Comparison of ENCODE assay signal across 18 cellular contexts in genomic region chr11:30521297-30522071, GRCh38.
A peak's percentile ranks its signal among the peaks of the same experiment; 100 is the strongest.
DNase-seq lines count a peak whose midpoint lies in the region; ATAC-seq, FAIRE-seq and TF ChIP-seq lines count a peak whose summit lies in the region.
"Had no signal": no experiment of that assay in that cellular context is flagged by ENCODE, and none has a peak within 500 bp of the region (broad histone marks: within the 10 kb centered on the region; RNA-seq: fewer than 3 reads in every experiment).

No MANE protein-coding gene starts in this region.

- intact Hi-C loops in K562 (cut with micrococcal nuclease): no loop called here
- intact Hi-C loops in left colon (cut with DNase I, micrococcal nuclease): no loop called here

- H3K4me2 ChIP-seq in K562 (ENCODE audit: insufficient read depth, low read length): no peak overlapping the region
- H3K4me2 ChIP-seq: A549 had no signal

- no peaks in the 10 kb centered on the region for H3K27me3 ChIP-seq in K562 (ENCODE audit: control insufficient read depth in 2 of 2, insufficient read depth in 2 of 2, low read length in 2 of 2)
- H3K27me3 ChIP-seq: BE2C had no signal

- H2AFZ ChIP-seq in K562 (ENCODE audit: low read depth, low read length): no peak overlapping the region

- TF ChIP-seq CTCF in K562 (IDR thresholded peaks at IDR 0.05 in 2 of 3, conservative IDR thresholded peaks at IDR 0.05 in 1 of 3; ENCODE audit: insufficient read depth in 2 of 3, low read depth in 1 of 3, low read length in 3 of 3) (no peak), endothelial cell (IDR thresholded peaks at IDR 0.05; ENCODE audit: unreplicated experiment) (no peak)

- CTCF ChIA-PET in K562 (lab: Yijun Ruan, JAX; ENCODE audit: low intra/inter-chr PET ratio): no interaction called here
- CTCF ChIA-PET in activated CD8-positive, alpha-beta T cell treated with anti-CD3 and anti-CD28 coated beads, Interleukin-2, amount 10 ng/mL, durations not matched to agents 7 days and 5 days (lab: Charles Lee): no interaction called here

- no peaks in the 10 kb centered on the region for H3K36me3 Mint-ChIP-seq in activated CD8-positive, alpha-beta T cell treated with anti-CD3 and anti-CD28 coated beads, Interleukin-2, amount 10 ng/mL, durations not matched to agents 7 days and 5 days (ENCODE audit: low read depth)
- peaks cover 9% of the 10 kb centered on the region for H3K36me3 Mint-ChIP-seq in endothelial cell (ENCODE audit: low read depth, unreplicated experiment)
- H3K36me3 Mint-ChIP-seq: CD4-positive, alpha-beta memory T cell had no signal

- H3K4me1 ChIP-seq in K562 (replicated peaks in 1 of 2; ENCODE audit: control insufficient read depth in 2 of 2, insufficient read depth in 2 of 2, low read length in 2 of 2): no peaks in the 10 kb centered on the region
- H3K4me1 ChIP-seq: A549, BE2C had no signal

- no peaks in the 10 kb centered on the region for H3K27me3 Mint-ChIP-seq in activated CD8-positive, alpha-beta T cell treated with anti-CD3 and anti-CD28 coated beads, Interleukin-2, amount 10 ng/mL, durations not matched to agents 7 days and 5 days (ENCODE audit: low read depth)
- H3K27me3 Mint-ChIP-seq in endothelial cell (ENCODE audit: unreplicated experiment): no peaks in the 10 kb centered on the region

- no peak for FAIRE-seq in K562 (lab: Jason Lieb, UNC)
- FAIRE-seq: A549, GM12892, GM19239, HTR-8/SVneo had no signal

- H3K4me3 Mint-ChIP-seq in activated CD8-positive, alpha-beta T cell treated with anti-CD3 and anti-CD28 coated beads, Interleukin-2, amount 10 ng/mL, durations not matched to agents 7 days and 5 days: no peak overlapping the region
- no peak overlapping the region for H3K4me3 Mint-ChIP-seq in endothelial cell (ENCODE audit: unreplicated experiment)
- H3K4me3 Mint-ChIP-seq: CD4-positive, alpha-beta memory T cell; H9 had no signal

- TF ChIP-seq RAD21 in K562 (CRISPR knock-in tag; conservative IDR thresholded peaks at IDR 0.05 in 1 of 2, IDR thresholded peaks at IDR 0.05 in 1 of 2): no peak

- no peaks in the 10 kb centered on the region for H3K9me3 ChIP-seq in K562 (replicated peaks; ENCODE audit: control insufficient read depth, insufficient read depth, low read depth, low read length)
- H3K9me3 ChIP-seq: A549, BE2C had no signal

- H3K27ac ChIP-seq in K562 (ENCODE audit: extremely low read depth, low read depth, low read length): no peak overlapping the region
- H3K27ac ChIP-seq: A549, C4-2B had no signal

- no peak overlapping the region for H3K27ac Mint-ChIP-seq in activated CD8-positive, alpha-beta T cell treated with anti-CD3 and anti-CD28 coated beads, Interleukin-2, amount 10 ng/mL, durations not matched to agents 7 days and 5 days
- H3K27ac Mint-ChIP-seq in endothelial cell (ENCODE audit: unreplicated experiment): no peak overlapping the region
- H3K27ac Mint-ChIP-seq: CD4-positive, alpha-beta memory T cell; H9 had no signal

- H3K79me2 ChIP-seq in K562 (ENCODE audit: control insufficient read depth, insufficient read depth, low read length): no peaks in the 10 kb centered on the region

- no peak overlapping the region for H3K4me3 ChIP-seq in K562
- H3K4me3 ChIP-seq: A549 had no signal

- no peaks in the 10 kb centered on the region for H3K36me3 ChIP-seq in K562 (ENCODE audit: control insufficient read depth, insufficient read depth, low read length)
- H3K36me3 ChIP-seq: BE2C had no signal

- BruUV-seq in K562 (replicated peaks; lab: Mats Ljungman, UMichigan): no TSS peak

- TF ChIP-seq EP300 in K562 (IDR thresholded peaks at IDR 0.05; ENCODE audit: low read length): no peak

- H3K9ac ChIP-seq in K562 (ENCODE audit: insufficient read depth in 1 of 2, low read depth in 2 of 2, low read length in 2 of 2): no peak overlapping the region

- H3K9me1 ChIP-seq in K562 (ENCODE audit: control insufficient read depth, insufficient read depth, low read length): no peaks in the 10 kb centered on the region

- H4K20me1 ChIP-seq in K562 (replicated peaks; ENCODE audit: control insufficient read depth, insufficient read depth, low read length): no peaks in the 10 kb centered on the region

- POLR2A ChIA-PET in K562 (lab: Yijun Ruan, JAX): no interaction called here
- POLR2A ChIA-PET in activated CD8-positive, alpha-beta T cell treated with anti-CD3 and anti-CD28 coated beads, Interleukin-2, amount 10 ng/mL, durations not matched to agents 7 days and 5 days (lab: Charles Lee): no interaction called here

- in situ Hi-C loops in K562 (cut with MboI): no loop called here

- TF ChIP-seq POLR2A in K562 (conservative IDR thresholded peaks at IDR 0.05): no peak

- H3K9me3 Mint-ChIP-seq in activated CD8-positive, alpha-beta T cell treated with anti-CD3 and anti-CD28 coated beads, Interleukin-2, amount 10 ng/mL, durations not matched to agents 7 days and 5 days (ENCODE audit: insufficient read depth): no peaks in the 10 kb centered on the region
- no peaks in the 10 kb centered on the region for H3K9me3 Mint-ChIP-seq in endothelial cell (ENCODE audit: unreplicated experiment)
- H3K9me3 Mint-ChIP-seq: H9 had no signal

- H3K4me1 Mint-ChIP-seq in activated CD8-positive, alpha-beta T cell treated with anti-CD3 and anti-CD28 coated beads, Interleukin-2, amount 10 ng/mL, durations not matched to agents 7 days and 5 days (ENCODE audit: low read depth): no peaks in the 10 kb centered on the region
- peaks cover 33% of the 10 kb centered on the region for H3K4me1 Mint-ChIP-seq in endothelial cell (ENCODE audit: unreplicated experiment)
- H3K4me1 Mint-ChIP-seq: CD4-positive, alpha-beta memory T cell had no signal

- WGBS in K562 (ENCODE audit: insufficient coverage, low coverage, missing lambda C conversion rate): 1% methylated on average over 8 of the region's 8 CpGs

- ATAC-seq in K562: no peak
- ATAC-seq in left colon: peak; percentile 61
- no peak for ATAC-seq in activated CD8-positive, alpha-beta T cell treated with anti-CD3 and anti-CD28 coated beads, Interleukin-2, amount 10 ng/mL, durations not matched to agents 7 days and 5 days
- no peak for ATAC-seq in HG02798 (IDR thresholded peaks at IDR 0.05; ENCODE audit: poor library complexity, unreplicated experiment)
- ATAC-seq: A549 had no signal

- DNase-seq in K562 (ENCODE audit: extremely low read depth in 1 of 4, low spot score in 3 of 4) (peak in 1 of 4 experiments; percentile 5), left colon (no peak), mucosa of gallbladder (ENCODE audit: low spot score) (peak; percentile 15), endothelial cell (ENCODE audit: low spot score) (no peak)
- DNase-seq in stimulated activated CD4-positive, alpha-beta T cell treated with anti-CD3 and anti-CD28 coated beads, Interleukin-2, amount 100 ng/mL, for 24 hours: no peak
- no peak for DNase-seq in activated CD8-positive, alpha-beta T cell treated with anti-CD3 and anti-CD28 coated beads, Interleukin-2, amount 10 ng/mL, durations not matched to agents 7 days and 5 days
- DNase-seq: BE2C; CD4-positive, alpha-beta memory T cell; DND-41; GDM1; GOT3; H9 had no signal

TF ChIP-seq in K562, 482 proteins besides CTCF, POLR2A, EP300 and RAD21:
- TF ChIP-seq PRMT5 (CRISPR knock-in tag; IDR thresholded peaks at IDR 0.05) (no peak), CBFA2T3 (IDR thresholded peaks at IDR 0.05) (peak; percentile 22; the same call in 1 of the 2 replicates)
